In the genomic region with DNA sequence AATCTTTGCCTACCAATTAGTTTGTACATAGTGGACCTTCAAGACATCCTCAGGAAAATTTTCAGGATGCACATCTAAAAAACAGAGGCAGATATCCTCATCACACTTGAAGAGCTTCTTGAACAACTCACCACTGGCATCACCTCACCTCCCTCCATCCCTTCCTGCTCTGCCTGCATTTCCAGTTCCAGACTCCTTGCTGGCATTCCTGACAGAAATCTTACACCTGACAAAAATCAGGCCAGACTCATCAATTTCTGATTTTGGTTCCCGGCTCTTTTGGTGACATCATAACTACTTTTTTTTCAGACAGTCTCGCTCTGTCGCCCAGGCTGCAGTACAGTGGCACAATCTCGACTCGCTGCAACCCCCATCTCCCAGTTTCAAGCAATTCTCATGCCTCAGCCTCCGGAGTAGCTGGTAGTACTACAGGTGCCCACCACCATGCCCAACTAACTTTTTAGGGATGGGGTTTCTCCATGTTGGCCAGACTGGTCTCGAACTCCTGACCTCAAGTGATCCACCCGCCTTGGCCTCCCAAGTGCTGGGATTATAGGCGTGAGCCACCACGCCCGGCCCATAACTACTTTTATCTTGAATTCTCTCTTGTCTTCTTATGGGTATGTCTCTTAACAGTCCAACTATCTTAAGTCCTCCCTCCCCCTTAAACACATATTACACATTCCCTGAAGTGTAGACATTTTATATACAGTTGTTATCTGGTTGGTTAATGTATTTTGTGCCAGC, we compare ENCODE assay signal across 1 cellular context.
TF ChIP-seq lines count a peak whose summit lies in the region.

No MANE protein-coding gene starts in this region.

TF ChIP-seq in HepG2, 621 proteins besides CTCF, POLR2A, EP300 and RAD21 (continued from another document):
- TF ChIP-seq, protein P1, sequence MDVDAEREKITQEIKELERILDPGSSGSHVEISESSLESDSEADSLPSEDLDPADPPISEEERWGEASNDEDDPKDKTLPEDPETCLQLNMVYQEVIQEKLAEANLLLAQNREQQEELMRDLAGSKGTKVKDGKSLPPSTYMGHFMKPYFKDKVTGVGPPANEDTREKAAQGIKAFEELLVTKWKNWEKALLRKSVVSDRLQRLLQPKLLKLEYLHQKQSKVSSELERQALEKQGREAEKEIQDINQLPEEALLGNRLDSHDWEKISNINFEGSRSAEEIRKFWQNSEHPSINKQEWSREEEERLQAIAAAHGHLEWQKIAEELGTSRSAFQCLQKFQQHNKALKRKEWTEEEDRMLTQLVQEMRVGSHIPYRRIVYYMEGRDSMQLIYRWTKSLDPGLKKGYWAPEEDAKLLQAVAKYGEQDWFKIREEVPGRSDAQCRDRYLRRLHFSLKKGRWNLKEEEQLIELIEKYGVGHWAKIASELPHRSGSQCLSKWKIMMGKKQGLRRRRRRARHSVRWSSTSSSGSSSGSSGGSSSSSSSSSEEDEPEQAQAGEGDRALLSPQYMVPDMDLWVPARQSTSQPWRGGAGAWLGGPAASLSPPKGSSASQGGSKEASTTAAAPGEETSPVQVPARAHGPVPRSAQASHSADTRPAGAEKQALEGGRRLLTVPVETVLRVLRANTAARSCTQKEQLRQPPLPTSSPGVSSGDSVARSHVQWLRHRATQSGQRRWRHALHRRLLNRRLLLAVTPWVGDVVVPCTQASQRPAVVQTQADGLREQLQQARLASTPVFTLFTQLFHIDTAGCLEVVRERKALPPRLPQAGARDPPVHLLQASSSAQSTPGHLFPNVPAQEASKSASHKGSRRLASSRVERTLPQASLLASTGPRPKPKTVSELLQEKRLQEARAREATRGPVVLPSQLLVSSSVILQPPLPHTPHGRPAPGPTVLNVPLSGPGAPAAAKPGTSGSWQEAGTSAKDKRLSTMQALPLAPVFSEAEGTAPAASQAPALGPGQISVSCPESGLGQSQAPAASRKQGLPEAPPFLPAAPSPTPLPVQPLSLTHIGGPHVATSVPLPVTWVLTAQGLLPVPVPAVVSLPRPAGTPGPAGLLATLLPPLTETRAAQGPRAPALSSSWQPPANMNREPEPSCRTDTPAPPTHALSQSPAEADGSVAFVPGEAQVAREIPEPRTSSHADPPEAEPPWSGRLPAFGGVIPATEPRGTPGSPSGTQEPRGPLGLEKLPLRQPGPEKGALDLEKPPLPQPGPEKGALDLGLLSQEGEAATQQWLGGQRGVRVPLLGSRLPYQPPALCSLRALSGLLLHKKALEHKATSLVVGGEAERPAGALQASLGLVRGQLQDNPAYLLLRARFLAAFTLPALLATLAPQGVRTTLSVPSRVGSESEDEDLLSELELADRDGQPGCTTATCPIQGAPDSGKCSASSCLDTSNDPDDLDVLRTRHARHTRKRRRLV (CRISPR knock-in tag; IDR thresholded peaks at IDR 0.05), result no peak
- TF ChIP-seq ZFP36 (IDR thresholded peaks at IDR 0.05; ENCODE audit: borderline replicate concordance, low read depth, low read length, partially characterized antibody) (no peak), TBL1XR1 (IDR thresholded peaks at IDR 0.05; ENCODE audit: borderline replicate concordance, low read length, partially characterized antibody) (no peak)
- TF ChIP-seq, protein P2, sequence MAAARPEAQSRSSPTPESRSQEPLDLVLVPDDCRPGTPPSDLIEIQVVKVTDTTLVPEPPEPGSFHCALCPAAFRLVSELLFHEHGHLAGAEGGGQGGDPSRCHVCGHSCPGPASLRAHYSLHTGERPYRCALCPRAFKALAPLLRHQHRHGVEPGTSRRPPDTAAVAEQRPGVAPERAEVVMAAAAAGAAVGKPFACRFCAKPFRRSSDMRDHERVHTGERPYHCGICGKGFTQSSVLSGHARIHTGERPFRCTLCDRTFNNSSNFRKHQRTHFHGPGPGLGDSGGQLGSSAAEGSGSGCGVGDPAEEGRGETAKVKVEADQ (CRISPR knock-in tag; IDR thresholded peaks at IDR 0.05; ENCODE audit: borderline replicate concordance), result no peak
